ENCODE assay signal across 1 cellular context in genomic region chr20:10239954-10240353, GRCh38.
TF ChIP-seq lines count a peak whose summit lies in the region.

No MANE protein-coding gene starts in this region.

TF ChIP-seq in HepG2, 621 proteins besides CTCF, POLR2A, EP300 and RAD21 (continued from another document and continues in another):
- TF ChIP-seq RAD51 (IDR thresholded peaks at IDR 0.05; ENCODE audit: borderline replicate concordance) (peak; percentile 90; the same call in 1 of the 2 replicates), ZBTB25 (CRISPR knock-in tag; IDR thresholded peaks at IDR 0.05) (peak; percentile 23; the same call in 1 of the 2 replicates), SOX6 (IDR thresholded peaks at IDR 0.05) (no peak), SOX6 (CRISPR knock-in tag; IDR thresholded peaks at IDR 0.05) (0 out of 2 replicates have a peak, but pooled peaks have one; percentile 34), ZNF230 (CRISPR knock-in tag; IDR thresholded peaks at IDR 0.05) (no peak), ZNF256 (CRISPR knock-in tag; conservative IDR thresholded peaks at IDR 0.05) (no peak), NR3C1 (CRISPR knock-in tag; IDR thresholded peaks at IDR 0.05) (no peak), CEBPG (CRISPR knock-in tag; IDR thresholded peaks at IDR 0.05) (peak; percentile 75; the same call in 1 of the 2 replicates), ATF7 (IDR thresholded peaks at IDR 0.05) (no peak), ATF7 (CRISPR knock-in tag; IDR thresholded peaks at IDR 0.05) (no peak), BORCS8-MEF2B (CRISPR knock-in tag; IDR thresholded peaks at IDR 0.05) (no peak), ZNF7 (CRISPR knock-in tag; IDR thresholded peaks at IDR 0.05) (no peak), DBP (CRISPR knock-in tag; IDR thresholded peaks at IDR 0.05; ENCODE audit: not compliant biosample characterization) (no peak), SMC3 (IDR thresholded peaks at IDR 0.05; ENCODE audit: low read length) (peak; percentile 9; the same call in 1 of the 2 replicates), ZNF12 (CRISPR knock-in tag; IDR thresholded peaks at IDR 0.05) (no peak), ZNF275 (CRISPR knock-in tag; IDR thresholded peaks at IDR 0.05; ENCODE audit: borderline replicate concordance) (no peak), MED1 (CRISPR knock-in tag; IDR thresholded peaks at IDR 0.05) (no peak), ZNF607 (CRISPR knock-in tag; IDR thresholded peaks at IDR 0.05; ENCODE audit: borderline replicate concordance) (no peak), SIX1 (CRISPR knock-in tag; IDR thresholded peaks at IDR 0.05; ENCODE audit: borderline replicate concordance) (no peak), ZNF652 (CRISPR knock-in tag; IDR thresholded peaks at IDR 0.05; ENCODE audit: borderline replicate concordance, low read depth) (no peak), KLF11 (CRISPR knock-in tag; IDR thresholded peaks at IDR 0.05) (no peak), ZNF550 (CRISPR knock-in tag; IDR thresholded peaks at IDR 0.05; ENCODE audit: borderline replicate concordance) (no peak), ZZZ3 (CRISPR knock-in tag; IDR thresholded peaks at IDR 0.05; ENCODE audit: borderline replicate concordance) (no peak), ZNF24 (IDR thresholded peaks at IDR 0.05) (no peak), NFE2 (CRISPR knock-in tag; IDR thresholded peaks at IDR 0.05) (no peak), PLRG1 (conservative IDR thresholded peaks at IDR 0.05) (no peak), ZEB1 (IDR thresholded peaks at IDR 0.05; ENCODE audit: insufficient replicate concordance, low read depth) (no peak), MEIS2 (CRISPR knock-in tag; IDR thresholded peaks at IDR 0.05) (no peak), JUND (CRISPR knock-in tag; IDR thresholded peaks at IDR 0.05) (no peak), HMGXB3 (CRISPR knock-in tag; IDR thresholded peaks at IDR 0.05; ENCODE audit: borderline replicate concordance) (peak; percentile 48; the same call in 1 of the 2 replicates), ZMYM4 (CRISPR knock-in tag; IDR thresholded peaks at IDR 0.05) (peak; percentile 15; the same call in 1 of the 2 replicates), ZNF225 (CRISPR knock-in tag; IDR thresholded peaks at IDR 0.05) (no peak), ZNF232 (CRISPR knock-in tag; IDR thresholded peaks at IDR 0.05; ENCODE audit: borderline replicate concordance) (no peak), ZNF619 (CRISPR knock-in tag; IDR thresholded peaks at IDR 0.05) (no peak), AKNA (CRISPR knock-in tag; IDR thresholded peaks at IDR 0.05; ENCODE audit: borderline replicate concordance) (no peak), NR2C2 (CRISPR knock-in tag; IDR thresholded peaks at IDR 0.05; ENCODE audit: borderline replicate concordance) (no peak), GABPA (IDR thresholded peaks at IDR 0.05; ENCODE audit: low read depth, low read length) (no peak), GABPA (CRISPR knock-in tag; IDR thresholded peaks at IDR 0.05; ENCODE audit: low read depth) (peak; percentile 29; the same call in 1 of the 2 replicates), ZMYM2 (CRISPR knock-in tag; IDR thresholded peaks at IDR 0.05) (no peak), NFIB (CRISPR knock-in tag; IDR thresholded peaks at IDR 0.05; ENCODE audit: borderline replicate concordance) (no peak), SAP130 (CRISPR knock-in tag; IDR thresholded peaks at IDR 0.05; ENCODE audit: low read depth) (peak; percentile 24; the same call in 1 of the 2 replicates), SOX5 (CRISPR knock-in tag; IDR thresholded peaks at IDR 0.05; ENCODE audit: borderline replicate concordance) (0 out of 2 replicates have a peak, but pooled peaks have one; percentile 16), NFKBIZ (CRISPR knock-in tag; IDR thresholded peaks at IDR 0.05) (peak; percentile 37; the same call in 1 of the 2 replicates), IRF9 (CRISPR knock-in tag; IDR thresholded peaks at IDR 0.05; ENCODE audit: borderline replicate concordance) (0 out of 2 replicates have a peak, but pooled peaks have one; percentile 22), KLF15 (CRISPR knock-in tag; IDR thresholded peaks at IDR 0.05; ENCODE audit: borderline replicate concordance) (no peak), ZNF644 (CRISPR knock-in tag; IDR thresholded peaks at IDR 0.05; ENCODE audit: low read depth) (peak; percentile 50; the same call in 1 of the 2 replicates), GATAD1 (CRISPR knock-in tag; IDR thresholded peaks at IDR 0.05) (0 out of 2 replicates have a peak, but pooled peaks have one; percentile 17), FOXP1 (IDR thresholded peaks at IDR 0.05) (no peak), FOXP1 (CRISPR knock-in tag; IDR thresholded peaks at IDR 0.05) (peak; percentile 26; the same call in 1 of the 2 replicates), CEBPB (IDR thresholded peaks at IDR 0.05; ENCODE audit: borderline replicate concordance, low read depth, low read length) (peak; percentile 86; the same call in 1 of the 2 replicates), ZNF510 (CRISPR knock-in tag; IDR thresholded peaks at IDR 0.05; ENCODE audit: low read depth) (no peak), TFAP4 (IDR thresholded peaks at IDR 0.05; ENCODE audit: borderline replicate concordance, low read depth) (peak; percentile 64; the same call in 1 of the 2 replicates), MED13 (CRISPR knock-in tag; IDR thresholded peaks at IDR 0.05) (no peak), GABPB1 (CRISPR knock-in tag; IDR thresholded peaks at IDR 0.05) (peak; percentile 60; the same call in 1 of the 2 replicates), SP1 (IDR thresholded peaks at IDR 0.05) (no peak), SP1 (CRISPR knock-in tag; IDR thresholded peaks at IDR 0.05) (no peak), MNT (IDR thresholded peaks at IDR 0.05) (no peak), SNAI1 (CRISPR knock-in tag; IDR thresholded peaks at IDR 0.05; ENCODE audit: borderline replicate concordance) (no peak), ZNF543 (CRISPR knock-in tag; IDR thresholded peaks at IDR 0.05) (no peak), HIVEP1 (CRISPR knock-in tag; IDR thresholded peaks at IDR 0.05) (no peak)
